Comparison of ENCODE assay signal across 27 cellular contexts in the genomic region with DNA sequence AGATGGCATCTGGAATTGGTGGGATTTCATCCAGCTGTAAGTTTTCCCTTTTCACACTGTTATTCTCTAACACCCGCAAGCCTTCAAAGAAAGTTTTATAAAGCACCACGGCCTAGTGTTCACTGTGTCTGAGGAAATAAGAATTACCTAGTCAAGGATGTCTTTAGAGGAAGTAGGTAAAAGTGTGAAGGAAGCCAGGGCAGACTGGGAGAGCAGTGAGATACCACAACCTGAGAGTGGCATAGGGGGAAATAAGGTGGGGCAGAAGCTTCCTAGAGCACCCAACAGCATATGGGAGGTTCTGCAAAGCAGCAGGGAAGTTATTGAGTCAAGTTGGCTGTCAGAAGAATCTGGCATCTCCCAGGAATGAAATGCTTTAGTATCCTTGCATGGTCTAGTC.
"Had no signal": no experiment of that assay in that cellular context is flagged by ENCODE, and none has a peak within 500 bp of the region (broad histone marks: within the 10 kb centered on the region; RNA-seq: fewer than 3 reads in every experiment).

No MANE protein-coding gene starts in this region.

- H3K9me3 Mint-ChIP-seq: dendritic cell treated with granulocyte-macrophage colony-stimulating factor and Interleukin-4, amounts not matched to agents 40 ng/mL and 50 ng/mL, for 4 days; endodermal cell; mesothelial cell of epicardium; naive thymus-derived CD8-positive, alpha-beta T cell; nephron progenitor cell had no signal

- ATAC-seq: esophagus mucosa; gastrocnemius medialis; left lobe of liver; mucosa of descending colon; naive thymus-derived CD8-positive, alpha-beta T cell; psoas muscle; right cardiac atrium; stimulated activated effector memory CD8-positive, alpha-beta T cell treated with anti-CD3 and anti-CD28 coated beads, Interleukin-12 subunit alpha, Interleukin-12 subunit beta, amount 100 ng/mL, for 72 hours; stimulated activated naive CD8-positive, alpha-beta T cell treated with anti-CD3 and anti-CD28 coated beads, Interleukin-15, Interleukin-2, amounts not matched to agents 100 U/mL and 50 U/mL, for 24 hours had no signal

- H3K27ac ChIP-seq: colonic mucosa, epithelial cell of prostate, gastrocnemius medialis, hepatocyte, psoas muscle, sigmoid colon, testis, tibial nerve, upper lobe of left lung had no signal

- H3K36me3 ChIP-seq: colonic mucosa, gastrocnemius medialis, sigmoid colon, tibial nerve, upper lobe of left lung had no signal

- H2AFZ ChIP-seq: hepatocyte had no signal

- H3K9me3 ChIP-seq: colonic mucosa, gastrocnemius medialis, mucosa of descending colon, psoas muscle, sigmoid colon, testis, tibial nerve, upper lobe of left lung had no signal

- H3K79me2 ChIP-seq: hepatocyte had no signal

- H3K36me3 Mint-ChIP-seq: mesothelial cell of epicardium; naive thymus-derived CD8-positive, alpha-beta T cell; stimulated activated effector memory CD8-positive, alpha-beta T cell treated with anti-CD3 and anti-CD28 coated beads, Interleukin-12 subunit alpha, Interleukin-12 subunit beta, amount 100 ng/mL, for 72 hours had no signal

- DNase-seq: colonic mucosa; effector CD8-positive, alpha-beta T cell; endodermal cell; foreskin fibroblast; gastrocnemius medialis; kidney; mesenchymal stem cell; naive thymus-derived CD8-positive, alpha-beta T cell; nephron progenitor cell; psoas muscle; sigmoid colon; stimulated activated CD4-positive, alpha-beta T cell treated with anti-CD3 and anti-CD28 coated beads, Interleukin-2, amount 100 ng/mL, for 24 hours; stimulated activated CD4-positive, alpha-beta T cell treated with anti-CD3 and anti-CD28 coated beads, Interleukin-4, amount 100 ng/mL, for 24 hours; stimulated activated naive CD8-positive, alpha-beta T cell treated with anti-CD3 and anti-CD28 coated beads, Interleukin-15, Interleukin-2, amounts not matched to agents 100 U/mL and 50 U/mL, for 24 hours; testis; upper lobe of left lung had no signal

- H3K27me3 Mint-ChIP-seq: dendritic cell treated with granulocyte-macrophage colony-stimulating factor and Interleukin-4, amounts not matched to agents 40 ng/mL and 50 ng/mL, for 4 days had no signal

- H3K27ac Mint-ChIP-seq: dendritic cell treated with granulocyte-macrophage colony-stimulating factor and Interleukin-4, amounts not matched to agents 40 ng/mL and 50 ng/mL, for 4 days; endodermal cell; mesothelial cell of epicardium; naive thymus-derived CD8-positive, alpha-beta T cell; nephron progenitor cell; stimulated activated effector memory CD8-positive, alpha-beta T cell treated with anti-CD3 and anti-CD28 coated beads, Interleukin-12 subunit alpha, Interleukin-12 subunit beta, amount 100 ng/mL, for 72 hours had no signal

- H3K4me3 Mint-ChIP-seq: dendritic cell treated with granulocyte-macrophage colony-stimulating factor and Interleukin-4, amounts not matched to agents 40 ng/mL and 50 ng/mL, for 4 days; endodermal cell; mesothelial cell of epicardium; naive thymus-derived CD8-positive, alpha-beta T cell; nephron progenitor cell; stimulated activated effector memory CD8-positive, alpha-beta T cell treated with anti-CD3 and anti-CD28 coated beads, Interleukin-12 subunit alpha, Interleukin-12 subunit beta, amount 100 ng/mL, for 72 hours had no signal

- H3K27me3 ChIP-seq: colonic mucosa, gastrocnemius medialis, hepatocyte, sigmoid colon, testis, tibial nerve, upper lobe of left lung had no signal

- H3K4me1 ChIP-seq: colonic mucosa, gastrocnemius medialis, psoas muscle, testis had no signal

- H3K4me3 ChIP-seq: colonic mucosa, gastrocnemius medialis, hepatocyte, lung, mucosa of descending colon, psoas muscle, sigmoid colon, testis, tibial nerve, upper lobe of left lung had no signal

- H3K4me1 Mint-ChIP-seq: mesothelial cell of epicardium; naive thymus-derived CD8-positive, alpha-beta T cell; stimulated activated effector memory CD8-positive, alpha-beta T cell treated with anti-CD3 and anti-CD28 coated beads, Interleukin-12 subunit alpha, Interleukin-12 subunit beta, amount 100 ng/mL, for 72 hours had no signal

- H3K4me2 ChIP-seq: hepatocyte had no signal
